ENCODE assay signal across 19 cellular contexts in the genomic region with DNA sequence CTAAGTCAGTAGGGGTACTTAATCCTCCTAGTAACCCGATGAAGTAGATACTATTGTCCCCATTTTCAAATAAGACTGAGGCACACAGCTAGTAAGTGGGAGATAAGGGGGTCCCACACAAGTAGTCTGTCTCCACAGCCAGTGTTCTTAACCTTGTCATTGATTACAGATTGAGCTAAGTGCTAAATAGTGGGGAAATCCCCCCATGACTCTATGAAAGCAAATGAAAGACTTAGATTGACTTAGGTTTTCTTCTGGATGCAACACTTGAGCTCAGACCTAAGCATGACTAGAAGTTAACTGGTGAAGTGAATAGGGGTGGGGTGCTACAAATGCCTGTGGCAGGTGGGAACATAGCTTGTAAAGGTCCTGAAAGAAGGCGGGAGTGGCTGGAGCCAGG.
DNase-seq lines count a peak whose midpoint lies in the region; ATAC-seq and TF ChIP-seq lines count a peak whose summit lies in the region.
"Had no signal": no experiment of that assay in that cellular context is flagged by ENCODE, and none has a peak within 500 bp of the region (broad histone marks: within the 10 kb centered on the region; RNA-seq: fewer than 3 reads in every experiment).

No MANE protein-coding gene starts in this region.

- no peaks in the 10 kb centered on the region for H3K27me3 Mint-ChIP-seq in activated naive CD8-positive, alpha-beta T cell treated with anti-CD3 and anti-CD28 coated beads for 36 hours
- no peaks in the 10 kb centered on the region for H3K27me3 Mint-ChIP-seq in activated naive CD8-positive, alpha-beta T cell treated with anti-CD3 and anti-CD28 coated beads, Interleukin-2, amount 50 U/mL, for 24 hours
- H3K27me3 Mint-ChIP-seq in Calu3 (ENCODE audit: unreplicated experiment) (no peaks in the 10 kb centered on the region), endodermal cell (ENCODE audit: insufficient read depth) (no peaks in the 10 kb centered on the region)
- no peaks in the 10 kb centered on the region for H3K27me3 Mint-ChIP-seq in natural killer cell treated with Interleukin-12 subunit alpha and Interleukin-12 subunit beta and Interleukin-15 and Interleukin-18, amount 100 ng/mL, for 72 hours
- H3K27me3 Mint-ChIP-seq: CD4-positive, CD25-positive, alpha-beta regulatory T cell had no signal

- H3K27ac ChIP-seq in VCaP (0 out of 2 replicates have a peak overlapping the region, but pooled peaks have one; percentile 3), endodermal cell (ENCODE audit: low read depth, low read length) (no peak overlapping the region)
- H3K27ac ChIP-seq: GM23248, HL-60 had no signal

- no peaks in the 10 kb centered on the region for H3K27me3 ChIP-seq in endodermal cell (ENCODE audit: control insufficient read depth, insufficient read depth, low read length, poor library complexity, severe bottlenecking)
- H3K27me3 ChIP-seq: BE2C had no signal

- H3K9me3 Mint-ChIP-seq in activated naive CD8-positive, alpha-beta T cell treated with anti-CD3 and anti-CD28 coated beads for 36 hours, result peaks cover 5% of the 10 kb centered on the region
- peaks cover 6% of the 10 kb centered on the region for H3K9me3 Mint-ChIP-seq in activated naive CD8-positive, alpha-beta T cell treated with anti-CD3 and anti-CD28 coated beads, Interleukin-2, amount 50 U/mL, for 24 hours
- H3K9me3 Mint-ChIP-seq in Calu3 (ENCODE audit: low read depth, unreplicated experiment) (peaks cover 8% of the 10 kb centered on the region), endodermal cell (peaks cover 9% of the 10 kb centered on the region)
- H3K9me3 Mint-ChIP-seq in natural killer cell treated with Interleukin-12 subunit alpha and Interleukin-12 subunit beta and Interleukin-15 and Interleukin-18, amount 100 ng/mL, for 72 hours, result peaks cover 4% of the 10 kb centered on the region

- H3K27ac Mint-ChIP-seq in activated naive CD8-positive, alpha-beta T cell treated with anti-CD3 and anti-CD28 coated beads for 36 hours, result peak overlapping the region; percentile 31
- H3K27ac Mint-ChIP-seq in activated naive CD8-positive, alpha-beta T cell treated with anti-CD3 and anti-CD28 coated beads, Interleukin-2, amount 50 U/mL, for 24 hours, result no peak overlapping the region
- H3K27ac Mint-ChIP-seq in Calu3 (ENCODE audit: unreplicated experiment), result peak overlapping the region; percentile 75
- H3K27ac Mint-ChIP-seq in natural killer cell treated with Interleukin-12 subunit alpha and Interleukin-12 subunit beta and Interleukin-15 and Interleukin-18, amount 100 ng/mL, for 72 hours, result peak overlapping the region; percentile 49 to 87
- H3K27ac Mint-ChIP-seq in endodermal cell, result no peak overlapping the region

- H3K9ac ChIP-seq in endodermal cell (ENCODE audit: extremely low read depth, low read length, poor library complexity, severe bottlenecking), result no peak overlapping the region
- H3K9ac ChIP-seq: GM23248 had no signal

- peaks cover 34% of the 10 kb centered on the region for H3K36me3 Mint-ChIP-seq in activated naive CD8-positive, alpha-beta T cell treated with anti-CD3 and anti-CD28 coated beads for 36 hours
- peaks cover 13% of the 10 kb centered on the region for H3K36me3 Mint-ChIP-seq in activated naive CD8-positive, alpha-beta T cell treated with anti-CD3 and anti-CD28 coated beads, Interleukin-2, amount 50 U/mL, for 24 hours (ENCODE audit: low read depth)
- H3K36me3 Mint-ChIP-seq in Calu3 (ENCODE audit: insufficient read depth, unreplicated experiment), result peaks cover 17% of the 10 kb centered on the region
- H3K36me3 Mint-ChIP-seq in natural killer cell treated with Interleukin-12 subunit alpha and Interleukin-12 subunit beta and Interleukin-15 and Interleukin-18, amount 100 ng/mL, for 72 hours, result peaks cover 17% of the 10 kb centered on the region
- peaks cover 18% of the 10 kb centered on the region for H3K36me3 Mint-ChIP-seq in endodermal cell (ENCODE audit: low read depth)

- TF ChIP-seq CTCF in Calu3 (IDR thresholded peaks at IDR 0.05; ENCODE audit: unreplicated experiment) (no peak), VCaP (conservative IDR thresholded peaks at IDR 0.05) (no peak), endodermal cell (conservative IDR thresholded peaks at IDR 0.05) (no peak)

- no peak for DNase-seq in activated naive CD8-positive, alpha-beta T cell treated with anti-CD3 and anti-CD28 coated beads for 36 hours
- DNase-seq in activated naive CD8-positive, alpha-beta T cell treated with anti-CD3 and anti-CD28 coated beads, Interleukin-2, amount 50 U/mL, for 24 hours, result no peak
- DNase-seq in Calu3, result no peak
- no peak for DNase-seq in natural killer cell treated with Interleukin-12 subunit alpha and Interleukin-12 subunit beta and Interleukin-15 and Interleukin-18, amount 100 ng/mL, for 72 hours (ENCODE audit: low spot score)
- DNase-seq in endodermal cell, result no peak
- DNase-seq in T-helper 2 cell, result no peak
- DNase-seq: ACHN; BE2C; C1 segment of cervical spinal cord; Caco-2; CD4-positive, CD25-positive, alpha-beta regulatory T cell; DMS153; DMS79; GDM1; GM23248 had no signal

- intact Hi-C loops in Calu3 (cut with micrococcal nuclease; ENCODE audit: unreplicated experiment), result no loop called here

- H3K4me1 Mint-ChIP-seq in activated naive CD8-positive, alpha-beta T cell treated with anti-CD3 and anti-CD28 coated beads for 36 hours, result peaks cover 13% of the 10 kb centered on the region
- H3K4me1 Mint-ChIP-seq in activated naive CD8-positive, alpha-beta T cell treated with anti-CD3 and anti-CD28 coated beads, Interleukin-2, amount 50 U/mL, for 24 hours, result peaks cover 5% of the 10 kb centered on the region
- H3K4me1 Mint-ChIP-seq in Calu3 (ENCODE audit: low read depth, unreplicated experiment) (peaks cover 18% of the 10 kb centered on the region), endodermal cell (peaks cover 10% of the 10 kb centered on the region)
- peaks cover 32 to 33% of the 10 kb centered on the region in 2 donors for H3K4me1 Mint-ChIP-seq in natural killer cell treated with Interleukin-12 subunit alpha and Interleukin-12 subunit beta and Interleukin-15 and Interleukin-18, amount 100 ng/mL, for 72 hours (ENCODE audit: low read depth in 2 of 2)

- H3K4me3 Mint-ChIP-seq in activated naive CD8-positive, alpha-beta T cell treated with anti-CD3 and anti-CD28 coated beads for 36 hours, result no peak overlapping the region
- H3K4me3 Mint-ChIP-seq in activated naive CD8-positive, alpha-beta T cell treated with anti-CD3 and anti-CD28 coated beads, Interleukin-2, amount 50 U/mL, for 24 hours, result no peak overlapping the region
- H3K4me3 Mint-ChIP-seq in Calu3 (ENCODE audit: low read depth, unreplicated experiment) (no peak overlapping the region), endodermal cell (no peak overlapping the region)
- H3K4me3 Mint-ChIP-seq in natural killer cell treated with Interleukin-12 subunit alpha and Interleukin-12 subunit beta and Interleukin-15 and Interleukin-18, amount 100 ng/mL, for 72 hours, result no peak overlapping the region

- no peak for ATAC-seq in activated naive CD8-positive, alpha-beta T cell treated with anti-CD3 and anti-CD28 coated beads, Interleukin-2, amount 50 U/mL, for 24 hours
- ATAC-seq in natural killer cell treated with Interleukin-12 subunit alpha and Interleukin-12 subunit beta and Interleukin-15 and Interleukin-18, amount 100 ng/mL, for 72 hours, result peak; percentile 44 to 57
- no peak for ATAC-seq in HG02970 (IDR thresholded peaks at IDR 0.05; ENCODE audit: low FRiP score, unreplicated experiment)

- H3K9me3 ChIP-seq in endodermal cell (ENCODE audit: control insufficient read depth, low read length), result no peaks in the 10 kb centered on the region
- H3K9me3 ChIP-seq: BE2C, HAP-1 had no signal

- WGBS in endodermal cell (ENCODE audit: insufficient coverage in 1 of 2, insufficient read length in 1 of 2), 2 experiments, result 87 to 100% methylated on average over 1 to 2 of the region's 2 CpGs

- H3K36me3 ChIP-seq in endodermal cell (ENCODE audit: control insufficient read depth, insufficient read depth, low read length), result no peaks in the 10 kb centered on the region
- H3K36me3 ChIP-seq: BE2C, HAP-1 had no signal

- BruUV-seq in Calu3 (replicated peaks; lab: Mats Ljungman, UMichigan), result no TSS peak

- H3K4me3 ChIP-seq in endodermal cell (ENCODE audit: low read length), result no peak overlapping the region
- H3K4me3 ChIP-seq: GM23248, HAP-1 had no signal

- peaks cover 3% of the 10 kb centered on the region for H3K4me1 ChIP-seq in endodermal cell (ENCODE audit: control insufficient read depth, insufficient read depth, low read length)
- H3K4me1 ChIP-seq: HAP-1 had no signal

- CTCF ChIA-PET in Calu3 (lab: Charles Lee), result no interaction called here

Comparison
In these comparisons a context has a peak if more than half of its experiments do, and no peak if none do; other contexts are left out.
1. H3K27ac Mint-ChIP-seq: peak in activated naive CD8-positive, alpha-beta T cell treated with anti-CD3 and anti-CD28 coated beads for 36 hours (single experiment), Calu3 (single experiment) and natural killer cell treated with Interleukin-12 subunit alpha and Interleukin-12 subunit beta and Interleukin-15 and Interleukin-18, amount 100 ng/mL, for 72 hours (2 of 2); none in activated naive CD8-positive, alpha-beta T cell treated with anti-CD3 and anti-CD28 coated beads, Interleukin-2, amount 50 U/mL, for 24 hours (single experiment) and endodermal cell (single experiment).
2. ATAC-seq: peak in natural killer cell treated with Interleukin-12 subunit alpha and Interleukin-12 subunit beta and Interleukin-15 and Interleukin-18, amount 100 ng/mL, for 72 hours (2 of 2); none in activated naive CD8-positive, alpha-beta T cell treated with anti-CD3 and anti-CD28 coated beads, Interleukin-2, amount 50 U/mL, for 24 hours (single experiment) and HG02970 (single experiment).